Comparison of ENCODE assay signal across 8 cellular contexts in the genomic region with DNA sequence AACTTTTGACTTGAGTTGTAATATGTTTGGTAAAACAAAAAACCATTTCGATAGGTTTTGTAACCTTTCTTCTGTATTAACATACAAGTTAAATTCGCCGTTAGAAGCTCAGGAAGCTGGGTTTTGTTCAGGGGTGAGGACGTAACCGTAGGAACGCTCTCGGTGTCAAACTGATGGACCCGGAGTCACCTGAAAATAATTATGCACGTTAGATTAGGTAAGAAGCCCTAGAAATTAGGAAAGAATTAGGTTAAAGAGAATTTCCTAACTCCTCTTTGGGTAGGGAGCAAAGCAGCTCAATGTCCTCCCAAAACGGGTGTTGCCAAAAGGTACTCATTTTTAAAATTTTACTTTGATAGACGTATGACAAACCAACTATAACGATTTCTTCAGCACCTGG. TPM values are rescaled to one million over a fixed set of nuclear protein-coding genes. Genes with fewer than 3 reads are reported as not detected.
DNase-seq lines count a peak whose midpoint lies in the region; ATAC-seq and TF ChIP-seq lines count a peak whose summit lies in the region.

No MANE protein-coding gene starts in this region.

- peak; percentile 59 for DNase-seq in NCI-H2196 (lab: John Stamatoyannopoulos, UW; ENCODE audit: unreplicated experiment)
- no peak for DNase-seq in NCI-H2196 treated with DMSO at 0.1 percent for 48 hours (lab: John Stamatoyannopoulos, UW; ENCODE audit: unreplicated experiment)
- DNase-seq in T-cell: no peak
- no peak for DNase-seq in right cardiac atrium
- no peak for DNase-seq in spleen
- DNase-seq in stimulated activated CD4-positive, alpha-beta T cell treated with anti-CD3 and anti-CD28 coated beads, Interleukin-2, amount 100 ng/mL, for 24 hours: no peak
- no peak for DNase-seq in LoVo (ENCODE audit: low spot score)

- H3K9me3 Mint-ChIP-seq in T-cell: no peaks in the 10 kb centered on the region

- intact Hi-C loops in right cardiac atrium (cut with DNase I): loop anchor here in 2 of 4 donors (5.0 to 10.0 kb wide), 2 partner anchors 108 to 111 kb away; partner anchors contain the start of gene STAG1 (in 2 of the 2)
- intact Hi-C loops in spleen (cut with DNase I; ENCODE audit: low total_unique reads): loop anchor here (5.0 kb wide), 1 partner anchor 111 kb away; the partner anchor contains the start of gene STAG1

- peak overlapping the region; percentile 97 to 98 for H3K27ac Mint-ChIP-seq in T-cell

- H3K9me3 ChIP-seq in right cardiac atrium (ENCODE audit: control insufficient read depth, low read length) (no peaks in the 10 kb centered on the region), spleen (no peaks in the 10 kb centered on the region)

- TF ChIP-seq POLR2A in spleen (IDR thresholded peaks at IDR 0.05): no peak

- no peak overlapping the region for H3K27ac ChIP-seq in right cardiac atrium (ENCODE audit: low read length)
- peak overlapping the region in 7 of 8 donors; percentile 94 to 98 (median 97) for H3K27ac ChIP-seq in spleen

- H3K4me1 ChIP-seq in right cardiac atrium (ENCODE audit: control insufficient read depth, insufficient read depth, low read length) (no peaks in the 10 kb centered on the region), spleen (peaks cover 8 to 81% (median 39%) of the 10 kb centered on the region in 6 donors)

- TF ChIP-seq CTCF in spleen (IDR thresholded peaks at IDR 0.05 in 8 of 11, conservative IDR thresholded peaks at IDR 0.05 in 3 of 11): no peak

- under 1% methylated on average over 12 of the region's 12 CpGs for WGBS in right cardiac atrium
- WGBS in spleen, 5 donors: 0 to 1% (median 0%) methylated on average over 12 of the region's 12 CpGs

- peaks cover 13% of the 10 kb centered on the region for H3K36me3 Mint-ChIP-seq in T-cell

- no peaks in the 10 kb centered on the region for H3K27me3 ChIP-seq in right cardiac atrium (ENCODE audit: control insufficient read depth, insufficient read depth)
- H3K27me3 ChIP-seq in spleen (replicated peaks in 1 of 7): no peaks in the 10 kb centered on the region

- H3K4me3 ChIP-seq in right cardiac atrium (ENCODE audit: low read length): peak overlapping the region; percentile 61
- H3K4me3 ChIP-seq in spleen: peak overlapping the region; percentile 75 to 96 (median 88)

- peaks cover 48 to 69% (median 64%) of the 10 kb centered on the region in 3 donors for H3K4me1 Mint-ChIP-seq in T-cell

- H3K4me3 Mint-ChIP-seq in T-cell: peak overlapping the region; percentile 89 to 94 (median 90)

- POLR2A ChIA-PET in T-cell (lab: Charles Lee): interaction anchor here in 1 of 2 donors (0.6 to 3.5 kb wide), 4 partner anchors 7 to 303 kb away, joined by 7 to 34 read pairs (median 14); partner anchors contain the start of gene STAG1

- peaks cover 0 to 5% (median 0%) of the 10 kb centered on the region in 6 donors for H3K36me3 ChIP-seq in spleen

- no peak for ATAC-seq in T-cell (replicated peaks in 1 of 4)
- ATAC-seq in right cardiac atrium: no peak
- no peak for ATAC-seq in HG02623 (IDR thresholded peaks at IDR 0.05; ENCODE audit: unreplicated experiment)

- no peaks in the 10 kb centered on the region for H3K27me3 Mint-ChIP-seq in T-cell

- CTCF ChIA-PET in T-cell (lab: Charles Lee): interaction anchor here (0.6 to 6.5 kb wide), 5 partner anchors 8 to 1171 kb away, joined by 3 to 89 read pairs (median 3); partner anchors contain the start of gene STAG1 (in 1 of the 2)

RNA-seq across cellular contexts. Expression of gene NCK1, which starts 0.9 kb away (rescaled TPM):
- 10 to 100 TPM; 46.9 to 65.3 (median 50.9) TPM for total RNA-seq in T-cell
- total RNA-seq in right cardiac atrium: 10 to 100 TPM; 21.2 to 38.9 (median 27.9) TPM
- 14.0 TPM for polyA plus RNA-seq in right cardiac atrium
- total RNA-seq in spleen: 10 to 100 TPM; 41.9 to 54.7 (median 48.3) TPM
- 10 to 100 TPM; 12.5 to 21.9 (median 19.5) TPM for polyA plus RNA-seq in spleen

RNA-seq across cellular contexts. Expression of gene SLC35G2, which starts 44.0 kb away (rescaled TPM):
- total RNA-seq in T-cell: 1 to 10 TPM in 1 of 5 donors, under 1 TPM in 3, not detected in 1; 0.16 to 1.2 (median 0.29) TPM
- 1 to 10 TPM; 4.3 to 6.5 (median 4.9) TPM for total RNA-seq in right cardiac atrium
- polyA plus RNA-seq in right cardiac atrium: 5.7 TPM
- 1 to 10 TPM; 2.8 to 7.7 (median 4.1) TPM for total RNA-seq in spleen
- polyA plus RNA-seq in spleen: 1 to 10 TPM; 1.1 to 2.1 (median 1.6) TPM
